ENCODE assay signal across 17 cellular contexts in the genomic region with DNA sequence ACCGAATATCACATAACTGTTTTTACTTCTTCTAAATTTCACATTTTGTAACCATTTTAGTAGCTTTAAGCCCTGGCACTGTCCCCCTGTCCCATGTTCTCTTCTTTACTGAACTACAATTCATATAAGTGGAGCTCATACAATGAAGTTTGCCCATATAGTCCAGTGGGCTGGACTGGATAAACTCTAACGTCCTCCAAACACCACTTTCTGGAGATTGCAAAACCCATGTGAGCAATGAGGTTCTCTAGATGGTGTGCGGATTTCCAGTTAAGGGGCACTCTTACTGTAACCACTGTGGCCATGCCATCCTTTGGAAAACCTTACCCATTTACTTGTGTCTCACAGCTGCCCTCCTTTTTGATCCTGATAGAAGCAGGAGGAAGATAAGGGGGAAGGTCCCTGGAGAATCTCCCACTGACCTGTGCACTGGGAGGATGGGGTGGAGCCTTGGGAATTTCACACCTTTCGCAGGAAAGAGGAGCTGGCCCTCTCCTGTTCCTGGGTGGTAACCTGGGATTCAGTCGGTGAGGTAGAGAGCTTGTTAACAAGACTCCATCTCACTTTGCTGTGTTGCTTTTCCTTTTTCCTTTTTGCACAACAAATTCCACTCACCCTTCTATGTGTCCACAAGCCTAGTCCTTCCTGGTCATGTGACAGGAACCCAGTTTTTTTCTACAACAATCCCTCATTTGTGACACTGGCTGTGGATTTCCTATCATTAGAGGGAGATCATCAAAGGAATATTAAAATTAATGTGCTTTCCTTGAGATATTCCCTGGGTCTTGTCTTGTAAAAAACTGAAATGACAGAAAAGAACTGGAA.
DNase-seq lines count a peak whose midpoint lies in the region; ATAC-seq and TF ChIP-seq lines count a peak whose summit lies in the region.
"Had no signal": no experiment of that assay in that cellular context is flagged by ENCODE, and none has a peak within 500 bp of the region (broad histone marks: within the 10 kb centered on the region; RNA-seq: fewer than 3 reads in every experiment).

No MANE protein-coding gene starts in this region.

- H3K4me3 ChIP-seq in right lobe of liver: peak overlapping the region in 2 of 3 donors; percentile 20
- H3K4me3 ChIP-seq in vagina: no peak overlapping the region
- H3K4me3 ChIP-seq: dorsolateral prefrontal cortex, upper lobe of right lung had no signal

- intact Hi-C loops in natural killer cell (cut with micrococcal nuclease): no loop called here
- intact Hi-C loops in activated T-helper 2 cell treated with anti-CD3 and anti-CD28 coated beads, Interferon-gamma antibody, Interleukin-2, Interleukin-4, amounts not matched to agents 10 μg/mL and 5 μg/mL and 100 μg/mL, durations not matched to agents 14 hours and 24 hours and 36 hours (cut with micrococcal nuclease): loop anchor here (5.0 kb wide), 1 partner anchor 35 kb away; no protein-coding TSS in a partner anchor
- intact Hi-C loops in right lobe of liver (cut with DNase I): no loop called here
- intact Hi-C loops in vagina (cut with DNase I): no loop called here

- H3K27me3 Mint-ChIP-seq in natural killer cell treated with Interleukin-12 subunit alpha and Interleukin-12 subunit beta and Interleukin-15 and Interleukin-18, amount 100 ng/mL, for 72 hours: no peaks in the 10 kb centered on the region
- H3K27me3 Mint-ChIP-seq in natural killer cell (ENCODE audit: low read depth in 2 of 2): no peaks in the 10 kb centered on the region
- no peaks in the 10 kb centered on the region for H3K27me3 Mint-ChIP-seq in activated T-helper 2 cell treated with anti-CD3 and anti-CD28 coated beads, Interferon-gamma antibody, Interleukin-2, Interleukin-4, amounts not matched to agents 10 μg/mL and 5 μg/mL and 100 μg/mL, durations not matched to agents 14 hours and 24 hours and 36 hours (ENCODE audit: low read depth)
- H3K27me3 Mint-ChIP-seq: naive thymus-derived CD4-positive, alpha-beta T cell had no signal

- H3K27ac ChIP-seq in right lobe of liver: peak overlapping the region; percentile 66 to 81 (median 76)
- peak overlapping the region; percentile 17 for H3K27ac ChIP-seq in vagina
- H3K27ac ChIP-seq: upper lobe of right lung had no signal

- H3K9me3 ChIP-seq in right lobe of liver (no peaks in the 10 kb centered on the region), vagina (no peaks in the 10 kb centered on the region)
- H3K9me3 ChIP-seq: upper lobe of right lung had no signal

- peaks cover 47 to 80% of the 10 kb centered on the region in 2 donors for H3K4me1 Mint-ChIP-seq in natural killer cell treated with Interleukin-12 subunit alpha and Interleukin-12 subunit beta and Interleukin-15 and Interleukin-18, amount 100 ng/mL, for 72 hours (ENCODE audit: low read depth in 2 of 2)
- H3K4me1 Mint-ChIP-seq in natural killer cell: peaks cover 44 to 49% of the 10 kb centered on the region in 2 donors
- H3K4me1 Mint-ChIP-seq in activated T-helper 2 cell treated with anti-CD3 and anti-CD28 coated beads, Interferon-gamma antibody, Interleukin-2, Interleukin-4, amounts not matched to agents 10 μg/mL and 5 μg/mL and 100 μg/mL, durations not matched to agents 14 hours and 24 hours and 36 hours (ENCODE audit: low read depth): peaks cover 54% of the 10 kb centered on the region

- DNase-seq in natural killer cell treated with Interleukin-12 subunit alpha and Interleukin-12 subunit beta and Interleukin-15 and Interleukin-18, amount 100 ng/mL, for 72 hours (ENCODE audit: low spot score): no peak
- no peak for DNase-seq in natural killer cell
- no peak for DNase-seq in activated T-helper 2 cell treated with anti-CD3 and anti-CD28 coated beads, Interferon-gamma antibody, Interleukin-2, Interleukin-4, amounts not matched to agents 10 μg/mL and 5 μg/mL and 100 μg/mL, durations not matched to agents 14 hours and 24 hours and 36 hours (ENCODE audit: low spot score)
- DNase-seq in right lobe of liver: peak in 1 of 3 donors; percentile 56
- DNase-seq in vagina (ENCODE audit: extremely low spot score in 2 of 2): no peak
- DNase-seq in RKO (ENCODE audit: low spot score): no peak
- DNase-seq: dorsolateral prefrontal cortex; hippocampal formation; MM.1S; naive thymus-derived CD4-positive, alpha-beta T cell; NCI-H2029; NCI-H526 treated with DMSO at 0.1 percent for 48 hours; PC-3; upper lobe of right lung had no signal

- TF ChIP-seq POLR2A in right lobe of liver (IDR thresholded peaks at IDR 0.05) (no peak), vagina (IDR thresholded peaks at IDR 0.05) (no peak)

- H3K9me3 Mint-ChIP-seq in natural killer cell treated with Interleukin-12 subunit alpha and Interleukin-12 subunit beta and Interleukin-15 and Interleukin-18, amount 100 ng/mL, for 72 hours: peaks cover 3% of the 10 kb centered on the region
- no peaks in the 10 kb centered on the region for H3K9me3 Mint-ChIP-seq in natural killer cell
- H3K9me3 Mint-ChIP-seq in activated T-helper 2 cell treated with anti-CD3 and anti-CD28 coated beads, Interferon-gamma antibody, Interleukin-2, Interleukin-4, amounts not matched to agents 10 μg/mL and 5 μg/mL and 100 μg/mL, durations not matched to agents 14 hours and 24 hours and 36 hours: peaks cover 16% of the 10 kb centered on the region
- H3K9me3 Mint-ChIP-seq: WTC11 had no signal

- ATAC-seq in natural killer cell treated with Interleukin-12 subunit alpha and Interleukin-12 subunit beta and Interleukin-15 and Interleukin-18, amount 100 ng/mL, for 72 hours: no peak
- ATAC-seq in natural killer cell (no peak), right lobe of liver (peak; percentile 64 to 80 (median 71)), GM21390 (IDR thresholded peaks at IDR 0.05; ENCODE audit: unreplicated experiment) (no peak), HG03469 (IDR thresholded peaks at IDR 0.05; ENCODE audit: unreplicated experiment) (no peak)
- ATAC-seq: naive thymus-derived CD4-positive, alpha-beta T cell; PC-3; upper lobe of right lung; WTC11 had no signal

- H3K27ac Mint-ChIP-seq in natural killer cell treated with Interleukin-12 subunit alpha and Interleukin-12 subunit beta and Interleukin-15 and Interleukin-18, amount 100 ng/mL, for 72 hours: peak overlapping the region; percentile 89 to 92
- no peak overlapping the region for H3K27ac Mint-ChIP-seq in natural killer cell
- H3K27ac Mint-ChIP-seq in activated T-helper 2 cell treated with anti-CD3 and anti-CD28 coated beads, Interferon-gamma antibody, Interleukin-2, Interleukin-4, amounts not matched to agents 10 μg/mL and 5 μg/mL and 100 μg/mL, durations not matched to agents 14 hours and 24 hours and 36 hours: peak overlapping the region; percentile 72
- H3K27ac Mint-ChIP-seq: WTC11 had no signal

- H3K36me3 ChIP-seq in right lobe of liver (no peaks in the 10 kb centered on the region), vagina (no peaks in the 10 kb centered on the region)
- H3K36me3 ChIP-seq: upper lobe of right lung had no signal

- H3K4me1 ChIP-seq in right lobe of liver (peaks cover 0 to 30% (median 8%) of the 10 kb centered on the region in 4 donors), vagina (peaks cover 80% of the 10 kb centered on the region)

- WGBS in right lobe of liver (ENCODE audit: insufficient coverage, low coverage, low lambda C conversion rate, missing lambda C conversion rate): 40% methylated on average over 5 of the region's 5 CpGs

- TF ChIP-seq CTCF in natural killer cell (IDR thresholded peaks at IDR 0.05) (no peak), right lobe of liver (IDR thresholded peaks at IDR 0.05) (no peak), vagina (IDR thresholded peaks at IDR 0.05) (no peak)

- H3K27me3 ChIP-seq in right lobe of liver: no peaks in the 10 kb centered on the region
- H3K27me3 ChIP-seq in vagina: no peaks in the 10 kb centered on the region
- H3K27me3 ChIP-seq: dorsolateral prefrontal cortex, upper lobe of right lung had no signal

- H3K4me3 Mint-ChIP-seq in natural killer cell treated with Interleukin-12 subunit alpha and Interleukin-12 subunit beta and Interleukin-15 and Interleukin-18, amount 100 ng/mL, for 72 hours: peak overlapping the region; percentile 62
- H3K4me3 Mint-ChIP-seq in natural killer cell: no peak overlapping the region
- H3K4me3 Mint-ChIP-seq in activated T-helper 2 cell treated with anti-CD3 and anti-CD28 coated beads, Interferon-gamma antibody, Interleukin-2, Interleukin-4, amounts not matched to agents 10 μg/mL and 5 μg/mL and 100 μg/mL, durations not matched to agents 14 hours and 24 hours and 36 hours (ENCODE audit: low read depth): no peak overlapping the region
- H3K4me3 Mint-ChIP-seq: WTC11 had no signal

- H3K36me3 Mint-ChIP-seq in natural killer cell treated with Interleukin-12 subunit alpha and Interleukin-12 subunit beta and Interleukin-15 and Interleukin-18, amount 100 ng/mL, for 72 hours: peaks cover 23% of the 10 kb centered on the region
- no peaks in the 10 kb centered on the region for H3K36me3 Mint-ChIP-seq in natural killer cell
- H3K36me3 Mint-ChIP-seq in activated T-helper 2 cell treated with anti-CD3 and anti-CD28 coated beads, Interferon-gamma antibody, Interleukin-2, Interleukin-4, amounts not matched to agents 10 μg/mL and 5 μg/mL and 100 μg/mL, durations not matched to agents 14 hours and 24 hours and 36 hours (ENCODE audit: low read depth): peaks cover 65% of the 10 kb centered on the region
- H3K36me3 Mint-ChIP-seq: WTC11 had no signal

Comparison
In these comparisons a context has a peak if more than half of its experiments do, and no peak if none do; other contexts are left out.
1. H3K27ac Mint-ChIP-seq: peak in natural killer cell treated with Interleukin-12 subunit alpha and Interleukin-12 subunit beta and Interleukin-15 and Interleukin-18, amount 100 ng/mL, for 72 hours (2 of 2) and activated T-helper 2 cell treated with anti-CD3 and anti-CD28 coated beads, Interferon-gamma antibody, Interleukin-2, Interleukin-4, amounts not matched to agents 10 μg/mL and 5 μg/mL and 100 μg/mL, durations not matched to agents 14 hours and 24 hours and 36 hours (single experiment); none in natural killer cell (0 of 2).
2. ATAC-seq: peak in right lobe of liver (4 of 4); none in natural killer cell treated with Interleukin-12 subunit alpha and Interleukin-12 subunit beta and Interleukin-15 and Interleukin-18, amount 100 ng/mL, for 72 hours (0 of 2), natural killer cell (0 of 3), GM21390 (single experiment) and HG03469 (single experiment).
3. H3K4me3 ChIP-seq: peak in right lobe of liver (2 of 3); none in vagina (0 of 2).